Comparison of ENCODE assay signal across 10 cellular contexts in the genomic region with DNA sequence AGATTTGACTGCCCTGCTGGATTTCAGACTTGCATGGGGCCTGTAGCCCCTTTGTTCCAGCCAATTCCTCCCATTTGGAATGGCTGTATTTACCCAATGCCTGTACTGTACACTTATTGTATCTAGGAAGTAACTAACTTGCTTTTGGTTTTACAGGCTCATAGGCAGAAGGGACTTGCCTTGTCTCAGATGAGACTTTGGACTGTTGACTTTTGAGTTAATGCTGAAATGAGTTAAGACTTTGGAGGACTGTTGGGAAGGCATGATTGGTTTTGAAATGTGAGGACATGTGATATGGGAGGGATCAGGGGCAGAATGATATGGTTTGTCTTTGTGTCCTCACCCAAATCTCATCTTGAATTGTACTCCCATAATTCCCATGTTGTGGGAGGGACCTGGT. TPM values are rescaled to one million over a fixed set of nuclear protein-coding genes. Genes with fewer than 3 reads are reported as not detected.
"Had no signal": no experiment of that assay in that cellular context is flagged by ENCODE, and none has a peak within 500 bp of the region (broad histone marks: within the 10 kb centered on the region; RNA-seq: fewer than 3 reads in every experiment).

No MANE protein-coding gene starts in this region.

RNA-seq across cellular contexts. Expression of a gene that starts 51.4 kb away (rescaled TPM):
- total RNA-seq: OCI-LY7, PC-3, PC-9, Peyer's patch, Right ventricle myocardium inferior, Right ventricle myocardium superior, RPMI7951, SJCRH30, SJSA1, SK-MEL-5 had no signal
